8 cellular contexts compared by ENCODE assay signal in genomic region chr5:17217421-17218352, GRCh38. TPM values are rescaled to one million over a fixed set of nuclear protein-coding genes. Genes with fewer than 3 reads are reported as not detected.
DNase-seq lines count a peak whose midpoint lies in the region; ATAC-seq and TF ChIP-seq lines count a peak whose summit lies in the region.

BASP1 (plus strand) TSS chr5:17217631; CDS start chr5:17275217, 57,586 bp downstream.

- H3K9ac ChIP-seq in skeletal muscle tissue (ENCODE audit: low read depth in 1 of 3, low read length in 3 of 3) = peak within 1 kb of the TSS; percentile 2 to 66 (median 20)

- H3K27ac ChIP-seq in skeletal muscle tissue (ENCODE audit: low read depth, low read length) = peak within 1 kb of the TSS; percentile 7

- peaks cover 0 to 18% (median 2%) of the 10 kb centered on the region in 6 donors for H3K9me3 Mint-ChIP-seq in immature natural killer cell

- peaks cover 30 to 37% (median 30%) of the 10 kb centered on the region in 3 donors for H3K27me3 ChIP-seq in skeletal muscle tissue (ENCODE audit: control insufficient read depth in 3 of 3, insufficient read depth in 3 of 3, low read length in 3 of 3)

- peak within 1 kb of the TSS; percentile 61 to 79 (median 65) for H3K4me3 Mint-ChIP-seq in immature natural killer cell

- H3K4me1 Mint-ChIP-seq in immature natural killer cell = peaks cover 10 to 12% of the 10 kb centered on the region in 2 donors

- in situ Hi-C loops in SK-MEL-5 (cut with HindIII; ENCODE audit: low pct_unique_long_range_greater_than_20kb, low sequenced_read_pairs) = no loop called here

- H3K36me3 ChIP-seq in skeletal muscle tissue (ENCODE audit: control insufficient read depth in 3 of 3, insufficient read depth in 3 of 3, low read length in 3 of 3) = no peaks in the 10 kb centered on the region

- H3K4me3 ChIP-seq in cardiac fibroblast (replicated peaks in 1 of 2; ENCODE audit: low read depth in 2 of 2, low read length in 2 of 2) (peak within 1 kb of the TSS; percentile 86 to 92), skeletal muscle tissue (ENCODE audit: low read length in 3 of 3) (peak within 1 kb of the TSS; percentile 57 to 71 (median 64))

- peaks cover 6 to 11% (median 7%) of the 10 kb centered on the region in 3 donors for H3K4me1 ChIP-seq in skeletal muscle tissue (ENCODE audit: control insufficient read depth in 3 of 3, insufficient read depth in 3 of 3, low read length in 3 of 3)

- DNase-seq in DMS153 treated with DMSO at 0.1 percent for 48 hours (lab: John Stamatoyannopoulos, UW; ENCODE audit: unreplicated experiment) (peak; percentile 68), HT1080 (ENCODE audit: low read depth) (peak; percentile 70), SK-MEL-5 (ENCODE audit: low read depth, low spot score) (peak; percentile 37), cardiac fibroblast (ENCODE audit: low read depth in 2 of 2) (peak; percentile 78 to 91), immature natural killer cell (peak; percentile 8 to 21 (median 15)), middle frontal gyrus (ENCODE audit: extremely low spot score, low spot score) (no peak)

- peaks cover 8 to 23% (median 21%) of the 10 kb centered on the region in 3 donors for H3K27me3 Mint-ChIP-seq in immature natural killer cell (ENCODE audit: low read depth in 3 of 3)

- H3K36me3 Mint-ChIP-seq in immature natural killer cell = no peaks in the 10 kb centered on the region

- peak within 1 kb of the TSS in 1 of 6 donors; percentile 62 for H3K27ac Mint-ChIP-seq in immature natural killer cell

- no peaks in the 10 kb centered on the region for H3K9me3 ChIP-seq in skeletal muscle tissue (ENCODE audit: control insufficient read depth in 3 of 3, low read length in 3 of 3)

- peak; percentile 28 for ATAC-seq in GM21367 (IDR thresholded peaks at IDR 0.05; ENCODE audit: unreplicated experiment)

- TF ChIP-seq CTCF in cardiac fibroblast (IDR thresholded peaks at IDR 0.05; ENCODE audit: low read depth, low read length) = no peak

RNA-seq across cellular contexts. Expression of gene BASP1, which starts in this region (rescaled TPM):
- total RNA-seq in HT1080 (2014; rRNA removed; shearing (Covaris generic)) = 134 and 149 TPM in 2 replicates
- 170 and 186 TPM in 2 replicates for polyA plus RNA-seq in HT1080 (2015; cell fraction: cytosol; rRNA removed)
- 70.1 and 81.9 TPM in 2 replicates for polyA plus RNA-seq in HT1080 (2015; cell fraction: nucleus; rRNA removed)
- total RNA-seq in SK-MEL-5 (2014; rRNA removed; shearing (Covaris generic)) = 1.7 and 2.7 TPM in 2 replicates
- polyA plus RNA-seq in SK-MEL-5 (2015; cell fraction: cytosol; rRNA removed) = 6.7 and 9.8 TPM in 2 replicates
- 0.35 and 0.54 TPM in 2 replicates for polyA plus RNA-seq in SK-MEL-5 (2015; cell fraction: nucleus; rRNA removed)
- 1 to 10 TPM; 1.6 to 7.2 (median 5.3) TPM for polyA plus RNA-seq in immature natural killer cell
- total RNA-seq in skeletal muscle tissue = 12.5 TPM
